In the genomic region with DNA sequence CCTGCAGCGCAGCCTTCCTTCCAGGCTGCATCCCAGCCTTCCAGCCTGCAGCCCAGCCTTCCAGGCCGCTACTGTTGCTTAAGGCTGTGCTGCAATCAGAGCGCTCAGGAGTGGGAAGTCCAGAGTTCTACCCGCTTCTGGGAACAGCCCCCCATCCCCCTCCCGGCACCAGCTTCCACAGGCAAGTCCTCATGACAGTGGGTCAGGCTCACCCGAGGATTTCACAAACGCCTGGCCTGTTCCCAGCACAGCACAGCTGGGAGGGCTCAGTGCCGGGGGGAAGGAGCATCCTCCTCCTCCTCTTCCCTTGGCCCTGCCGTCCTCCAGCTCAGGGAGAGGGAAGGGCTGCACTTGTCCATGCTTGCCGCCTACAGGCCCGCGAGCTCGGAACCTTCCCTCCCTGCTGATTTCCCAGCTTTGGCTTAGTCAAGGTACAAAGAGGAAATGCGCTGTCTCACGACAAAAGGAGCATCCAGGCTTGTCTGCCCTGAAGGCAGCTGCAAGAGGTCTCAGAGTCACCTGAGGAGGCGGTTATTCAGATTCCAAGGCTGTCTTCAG, we compare ENCODE assay signal across 8 cellular contexts. TPM values are rescaled to one million over a fixed set of nuclear protein-coding genes. Genes with fewer than 3 reads are reported as not detected.
DNase-seq lines count a peak whose midpoint lies in the region; ATAC-seq and TF ChIP-seq lines count a peak whose summit lies in the region.

No MANE protein-coding gene starts in this region.

- peaks cover 66% of the 10 kb centered on the region for H3K4me1 ChIP-seq in upper lobe of right lung

- DNase-seq in CD1c-positive myeloid dendritic cell (ENCODE audit: extremely low spot score) (peak; percentile 88), NCI-H69 (lab: John Stamatoyannopoulos, UW) (peak; percentile 67), epithelial cell of esophagus (ENCODE audit: low read depth) (peak; percentile 99), mesothelial cell of epicardium (ENCODE audit: low spot score in 2 of 2, unreplicated experiment in 2 of 2) (peak in 1 of 2 experiments; percentile 61), upper lobe of right lung (peak; percentile 96), T-helper 1 cell (no peak)
- no peak for DNase-seq in activated CD8-positive, alpha-beta memory T cell treated with anti-CD3 and anti-CD28 coated beads for 24 hours

- no peaks in the 10 kb centered on the region for H3K27me3 Mint-ChIP-seq in mesothelial cell of epicardium (ENCODE audit: low read depth)

- H3K27me3 ChIP-seq in upper lobe of right lung, result no peaks in the 10 kb centered on the region

- H3K4me3 Mint-ChIP-seq in mesothelial cell of epicardium, result peak overlapping the region; percentile 38

- H3K27ac ChIP-seq in upper lobe of right lung, result peak overlapping the region; percentile 89

- H3K9me3 ChIP-seq in upper lobe of right lung, result no peaks in the 10 kb centered on the region

- peaks cover 3% of the 10 kb centered on the region for H3K36me3 Mint-ChIP-seq in mesothelial cell of epicardium

- TF ChIP-seq CTCF in epithelial cell of esophagus (IDR thresholded peaks at IDR 0.05; ENCODE audit: insufficient read depth, low read depth, low read length, missing control alignments), result no peak
- no peak for TF ChIP-seq CTCF in mesothelial cell of epicardium (IDR thresholded peaks at IDR 0.05; ENCODE audit: unreplicated experiment)
- TF ChIP-seq CTCF in upper lobe of right lung (IDR thresholded peaks at IDR 0.05), result no peak

- peak overlapping the region; percentile 92 for H3K27ac Mint-ChIP-seq in mesothelial cell of epicardium

- no peaks in the 10 kb centered on the region for H3K9me3 Mint-ChIP-seq in mesothelial cell of epicardium

- intact Hi-C loops in upper lobe of right lung (cut with DNase I), result no loop called here

- no peak overlapping the region for H3K4me3 ChIP-seq in epithelial cell of esophagus (ENCODE audit: low read length)
- H3K4me3 ChIP-seq in upper lobe of right lung, result no peak overlapping the region

- H3K4me1 Mint-ChIP-seq in mesothelial cell of epicardium, result peaks cover 46% of the 10 kb centered on the region

- peaks cover 9% of the 10 kb centered on the region for H3K36me3 ChIP-seq in upper lobe of right lung

- ATAC-seq in upper lobe of right lung, result peak; percentile 71
- no peak for ATAC-seq in GM18511 (IDR thresholded peaks at IDR 0.05; ENCODE audit: unreplicated experiment)

RNA-seq across cellular contexts. Expression of a gene that starts 8.3 kb away (rescaled TPM):
- 45.7 to 50.0 TPM (median 49.8 TPM) in 3 replicates for total RNA-seq in mesothelial cell of epicardium
- total RNA-seq in upper lobe of right lung, result 82.0 TPM

RNA-seq across cellular contexts. Expression of a gene that starts 26.9 kb away (rescaled TPM):
- total RNA-seq in mesothelial cell of epicardium (62.0 to 66.5 TPM (median 62.3 TPM) in 3 replicates), upper lobe of right lung (95.5 TPM)

Comparison
In these comparisons a context has a peak if more than half of its experiments do, and no peak if none do; other contexts are left out.
1. DNase-seq: peak in CD1c-positive myeloid dendritic cell (single experiment), NCI-H69 (single experiment), epithelial cell of esophagus (single experiment) and upper lobe of right lung (single experiment); none in T-helper 1 cell (0 of 5) and activated CD8-positive, alpha-beta memory T cell treated with anti-CD3 and anti-CD28 coated beads for 24 hours (single experiment).